In genomic region chr3:182092662-182093262, GRCh38 we compare ENCODE assay signal across 9 cellular contexts.
DNase-seq lines count a peak whose midpoint lies in the region; ATAC-seq and TF ChIP-seq lines count a peak whose summit lies in the region.
"Had no signal": no experiment of that assay in that cellular context is flagged by ENCODE, and none has a peak within 500 bp of the region (broad histone marks: within the 10 kb centered on the region; RNA-seq: fewer than 3 reads in every experiment).

No MANE protein-coding gene starts in this region.

- H4K20me1 ChIP-seq in PC-9 (ENCODE audit: insufficient read depth): no peaks in the 10 kb centered on the region

- peak; percentile 4 for DNase-seq in COLO668 (lab: John Stamatoyannopoulos, UW; ENCODE audit: unreplicated experiment)
- peak; percentile 23 for DNase-seq in NCI-H2029 (lab: John Stamatoyannopoulos, UW)
- DNase-seq in germinal center (ENCODE audit: low spot score): peak; percentile 9
- DNase-seq in stimulated activated naive CD8-positive, alpha-beta T cell treated with anti-CD3 and anti-CD28 coated beads, Interleukin-15, amount 100 ng/mL, for 72 hours: no peak
- DNase-seq in stimulated activated naive CD4-positive, alpha-beta T cell (lab: John Stamatoyannopoulos, UW): no peak
- DNase-seq in PC-9: no peak
- DNase-seq in activated T-cell treated with anti-CD3 and anti-CD28 coated beads, Interleukin-2, amount 50 U/mL, for 4 hours: no peak
- DNase-seq: DMS79 had no signal

- no peaks in the 10 kb centered on the region for H3F3A ChIP-seq in PC-9 (ENCODE audit: insufficient read depth, low read depth)

- no peaks in the 10 kb centered on the region for H3K36me3 Mint-ChIP-seq in activated T-cell treated with anti-CD3 and anti-CD28 coated beads, Interleukin-2, amount 50 U/mL, for 4 hours (ENCODE audit: insufficient read depth)

- no peaks in the 10 kb centered on the region for H3K79me2 ChIP-seq in PC-9 (ENCODE audit: low read depth)

- no peaks in the 10 kb centered on the region for H3K36me3 ChIP-seq in PC-9 (ENCODE audit: low read depth)

- no peak overlapping the region for H3K4me2 ChIP-seq in PC-9

- POLR2A ChIA-PET in PC-9 (lab: Charles Lee; ENCODE audit: unreplicated experiment): no interaction called here

- no peak overlapping the region for H3K27ac ChIP-seq in PC-9

- no peak for TF ChIP-seq CTCF in PC-9 (conservative IDR thresholded peaks at IDR 0.05)

- H3K27me3 ChIP-seq in PC-9 (ENCODE audit: insufficient read depth, low read depth): no peaks in the 10 kb centered on the region

- BruUV-seq in PC-9 (replicated peaks; lab: Mats Ljungman, UMichigan): no TSS peak

- no peak overlapping the region; the same call in 1 of the 2 replicates for H2AFZ ChIP-seq in PC-9

- intact Hi-C loops in PC-9 (cut with micrococcal nuclease; ENCODE audit: unreplicated experiment): no loop called here

- no peak overlapping the region for H3K4me3 ChIP-seq in PC-9

- H3K9me3 Mint-ChIP-seq in stimulated activated naive CD8-positive, alpha-beta T cell treated with anti-CD3 and anti-CD28 coated beads, Interleukin-15, amount 100 ng/mL, for 72 hours: peaks cover 0 to 8% of the 10 kb centered on the region in 2 donors
- peaks cover 11% of the 10 kb centered on the region for H3K9me3 Mint-ChIP-seq in activated T-cell treated with anti-CD3 and anti-CD28 coated beads, Interleukin-2, amount 50 U/mL, for 4 hours

- H3K27ac Mint-ChIP-seq in stimulated activated naive CD8-positive, alpha-beta T cell treated with anti-CD3 and anti-CD28 coated beads, Interleukin-15, amount 100 ng/mL, for 72 hours: no peak overlapping the region

- peak; percentile 71 for ATAC-seq in GM21576 (IDR thresholded peaks at IDR 0.05; ENCODE audit: unreplicated experiment)
- no peak for ATAC-seq in stimulated activated naive CD8-positive, alpha-beta T cell treated with anti-CD3 and anti-CD28 coated beads, Interleukin-15, amount 100 ng/mL, for 72 hours
- ATAC-seq in activated T-cell treated with anti-CD3 and anti-CD28 coated beads, Interleukin-2, amount 50 U/mL, for 4 hours: no peak

- H3K9me2 ChIP-seq in PC-9 (ENCODE audit: insufficient read depth): no peaks in the 10 kb centered on the region

- no peaks in the 10 kb centered on the region for H3K9me3 ChIP-seq in PC-9 (ENCODE audit: insufficient read depth, low read depth)

- no peaks in the 10 kb centered on the region for H3K4me1 ChIP-seq in PC-9 (replicated peaks; ENCODE audit: insufficient read depth)

- no peak overlapping the region for H3K4me3 Mint-ChIP-seq in stimulated activated naive CD8-positive, alpha-beta T cell treated with anti-CD3 and anti-CD28 coated beads, Interleukin-15, amount 100 ng/mL, for 72 hours
- no peak overlapping the region for H3K4me3 Mint-ChIP-seq in activated T-cell treated with anti-CD3 and anti-CD28 coated beads, Interleukin-2, amount 50 U/mL, for 4 hours

- H3K27me3 Mint-ChIP-seq in stimulated activated naive CD8-positive, alpha-beta T cell treated with anti-CD3 and anti-CD28 coated beads, Interleukin-15, amount 100 ng/mL, for 72 hours: no peaks in the 10 kb centered on the region
- H3K27me3 Mint-ChIP-seq in activated T-cell treated with anti-CD3 and anti-CD28 coated beads, Interleukin-2, amount 50 U/mL, for 4 hours (ENCODE audit: low read depth): no peaks in the 10 kb centered on the region

- CTCF ChIA-PET in PC-9 (lab: Charles Lee): no interaction called here

- H3K4me1 Mint-ChIP-seq in stimulated activated naive CD8-positive, alpha-beta T cell treated with anti-CD3 and anti-CD28 coated beads, Interleukin-15, amount 100 ng/mL, for 72 hours: no peaks in the 10 kb centered on the region
- H3K4me1 Mint-ChIP-seq in activated T-cell treated with anti-CD3 and anti-CD28 coated beads, Interleukin-2, amount 50 U/mL, for 4 hours (ENCODE audit: low read depth): no peaks in the 10 kb centered on the region

Comparison
In these comparisons a context has a peak if more than half of its experiments do, and no peak if none do; other contexts are left out.
1. DNase-seq: peak in COLO668 (single experiment), NCI-H2029 (single experiment) and germinal center (single experiment); none in stimulated activated naive CD8-positive, alpha-beta T cell treated with anti-CD3 and anti-CD28 coated beads, Interleukin-15, amount 100 ng/mL, for 72 hours (0 of 2), stimulated activated naive CD4-positive, alpha-beta T cell (0 of 6), PC-9 (0 of 2) and activated T-cell treated with anti-CD3 and anti-CD28 coated beads, Interleukin-2, amount 50 U/mL, for 4 hours (single experiment).